18 cellular contexts compared by ENCODE assay signal in genomic region chr16:80503144-80503543, GRCh38. TPM values are rescaled to one million over a fixed set of nuclear protein-coding genes. Genes with fewer than 3 reads are reported as not detected.
A peak's percentile ranks its signal among the peaks of the same experiment; 100 is the strongest.
DNase-seq lines count a peak whose midpoint lies in the region; ATAC-seq and TF ChIP-seq lines count a peak whose summit lies in the region.
"Had no signal": no experiment of that assay in that cellular context is flagged by ENCODE, and none has a peak within 500 bp of the region (broad histone marks: within the 10 kb centered on the region; RNA-seq: fewer than 3 reads in every experiment).

No MANE protein-coding gene starts in this region.

- H4K91ac ChIP-seq in neuronal stem cell (ENCODE audit: low read depth, low read length, poor library complexity), result no peak overlapping the region

- no peak overlapping the region for H3K4me2 ChIP-seq in neuronal stem cell (ENCODE audit: insufficient read depth, low read length, poor library complexity, severe bottlenecking)
- H3K4me2 ChIP-seq: BLaER1 treated with 17β-estradiol and CSF1 and Interleukin-3, amounts not matched to agents 10 nM and 100 nM; GM23338 had no signal

- TF ChIP-seq CTCF in left ventricle myocardium inferior (IDR thresholded peaks at IDR 0.05; ENCODE audit: borderline replicate concordance) (no peak), upper lobe of right lung (IDR thresholded peaks at IDR 0.05) (no peak)

- H3K36me3 ChIP-seq in left ventricle myocardium inferior, result no peaks in the 10 kb centered on the region
- H3K36me3 ChIP-seq in skeletal muscle tissue (ENCODE audit: control insufficient read depth in 3 of 3, insufficient read depth in 3 of 3, low read length in 3 of 3), result no peaks in the 10 kb centered on the region
- no peaks in the 10 kb centered on the region for H3K36me3 ChIP-seq in neuronal stem cell (replicated peaks in 1 of 2; ENCODE audit: control insufficient read depth in 2 of 2, insufficient read depth in 2 of 2, low read length in 2 of 2)
- no peaks in the 10 kb centered on the region for H3K36me3 ChIP-seq in upper lobe of right lung
- H3K36me3 ChIP-seq: BLaER1 treated with 17β-estradiol and CSF1 and Interleukin-3, amounts not matched to agents 10 nM and 100 nM had no signal

- H3K9me3 ChIP-seq in left ventricle myocardium inferior (replicated peaks) (no peaks in the 10 kb centered on the region), skeletal muscle tissue (ENCODE audit: control insufficient read depth in 3 of 3, low read length in 3 of 3) (peaks cover 0 to 4% (median 0%) of the 10 kb centered on the region in 3 donors), neuronal stem cell (replicated peaks in 1 of 2; ENCODE audit: control insufficient read depth in 2 of 2, insufficient read depth in 1 of 2, low read depth in 1 of 2, low read length in 2 of 2) (peaks cover 0 to 3% of the 10 kb centered on the region in 2 donors), upper lobe of right lung (no peaks in the 10 kb centered on the region)

- no peak overlapping the region for H3K14ac ChIP-seq in neuronal stem cell (ENCODE audit: low read length)

- peaks cover 7% of the 10 kb centered on the region for H3K27me3 ChIP-seq in left ventricle myocardium inferior (ENCODE audit: low read depth)
- no peaks in the 10 kb centered on the region for H3K27me3 ChIP-seq in skeletal muscle tissue (ENCODE audit: control insufficient read depth in 3 of 3, insufficient read depth in 3 of 3, low read length in 3 of 3)
- no peaks in the 10 kb centered on the region for H3K27me3 ChIP-seq in neuronal stem cell (ENCODE audit: control insufficient read depth in 3 of 3, insufficient read depth in 3 of 3, low read depth in 1 of 3, low read length in 3 of 3)
- H3K27me3 ChIP-seq in upper lobe of right lung, result no peaks in the 10 kb centered on the region
- H3K27me3 ChIP-seq: BLaER1 treated with 17β-estradiol and CSF1 and Interleukin-3, amounts not matched to agents 10 nM and 100 nM had no signal

- no peak overlapping the region for H3K18ac ChIP-seq in neuronal stem cell (ENCODE audit: low read length)

- H3K4ac ChIP-seq in neuronal stem cell (ENCODE audit: low read length), result no peak overlapping the region

- ATAC-seq in left cardiac atrium, result no peak
- ATAC-seq in GM19324 (IDR thresholded peaks at IDR 0.05; ENCODE audit: low FRiP score, unreplicated experiment), result no peak
- ATAC-seq in upper lobe of right lung, result no peak
- ATAC-seq: GM12878, GM23338 had no signal

- no peak overlapping the region for H4K8ac ChIP-seq in neuronal stem cell (ENCODE audit: low read depth, low read length)

- no peak overlapping the region for H2BK12ac ChIP-seq in neuronal stem cell (ENCODE audit: low read length)

- no CpG with 5 or more reads among the region's 1 CpG for WGBS in neuronal stem cell (ENCODE audit: extremely low coverage in 2 of 2, insufficient read length in 2 of 2, insufficient replicate concordance in 1 of 2), 2 donors

- H3K9ac ChIP-seq in skeletal muscle tissue (ENCODE audit: low read depth in 1 of 3, low read length in 3 of 3) (no peak overlapping the region), neuronal stem cell (ENCODE audit: low read depth, low read length, poor library complexity) (no peak overlapping the region)
- H3K9ac ChIP-seq: BLaER1 treated with 17β-estradiol and CSF1 and Interleukin-3, amounts not matched to agents 10 nM and 100 nM had no signal

- H2BK15ac ChIP-seq in neuronal stem cell (ENCODE audit: low read length), result no peak overlapping the region

- H2BK5ac ChIP-seq in neuronal stem cell (ENCODE audit: low read length), result no peak overlapping the region

- DNase-seq in left ventricle myocardium inferior (no peak), left cardiac atrium (no peak), pons (ENCODE audit: low spot score) (peak; percentile 27), neuronal stem cell (ENCODE audit: low spot score) (no peak), upper lobe of right lung (no peak)
- DNase-seq: 8988T; AML-193; Calu3; CD4-positive, alpha-beta T cell; DMS79; H7 had no signal

- H2AK5ac ChIP-seq in neuronal stem cell (ENCODE audit: low read depth, low read length), result no peak overlapping the region

- no peak overlapping the region for H3K23ac ChIP-seq in neuronal stem cell (ENCODE audit: low read depth, low read length, poor library complexity)

- H3K4me1 ChIP-seq in left ventricle myocardium inferior, result no peaks in the 10 kb centered on the region
- no peaks in the 10 kb centered on the region for H3K4me1 ChIP-seq in skeletal muscle tissue (ENCODE audit: control insufficient read depth in 3 of 3, insufficient read depth in 3 of 3, low read length in 3 of 3)
- H3K4me1 ChIP-seq in neuronal stem cell (ENCODE audit: control insufficient read depth in 2 of 2, insufficient read depth in 1 of 2, low read depth in 1 of 2, low read length in 2 of 2), result no peaks in the 10 kb centered on the region
- H3K4me1 ChIP-seq in upper lobe of right lung, result no peaks in the 10 kb centered on the region

- H2AFZ ChIP-seq in neuronal stem cell (ENCODE audit: low read length), result no peak overlapping the region
- H2AFZ ChIP-seq: GM23338 had no signal

- no peaks in the 10 kb centered on the region for H3K79me1 ChIP-seq in neuronal stem cell (ENCODE audit: low read depth, low read length)

- H3K27ac ChIP-seq in left ventricle myocardium inferior (replicated peaks) (peak overlapping the region; percentile 51), skeletal muscle tissue (ENCODE audit: low read depth, low read length) (peak overlapping the region; percentile 12), neuronal stem cell (replicated peaks; ENCODE audit: low read length) (no peak overlapping the region), upper lobe of right lung (no peak overlapping the region)
- H3K27ac ChIP-seq: BLaER1 treated with 17β-estradiol and CSF1 and Interleukin-3, amounts not matched to agents 10 nM and 100 nM; HL-60 had no signal

- H2BK120ac ChIP-seq in neuronal stem cell (ENCODE audit: low read depth, low read length), result no peak overlapping the region

- intact Hi-C loops in left ventricle myocardium inferior (cut with micrococcal nuclease) (no loop called here), left cardiac atrium (cut with DNase I) (no loop called here), upper lobe of right lung (cut with DNase I) (no loop called here)

- H3K4me3 ChIP-seq in left ventricle myocardium inferior (no peak overlapping the region), skeletal muscle tissue (ENCODE audit: low read length in 3 of 3) (no peak overlapping the region), neuronal stem cell (ENCODE audit: low read length in 2 of 2) (no peak overlapping the region), upper lobe of right lung (no peak overlapping the region)
- H3K4me3 ChIP-seq: BLaER1 treated with 17β-estradiol and CSF1 and Interleukin-3, amounts not matched to agents 10 nM and 100 nM; GM12878; GM23338 had no signal

RNA-seq across cellular contexts. Expression of gene DYNLRB2, which starts 37.6 kb away (rescaled TPM):
- total RNA-seq in left ventricle myocardium inferior, result not detected
- not detected for total RNA-seq in left cardiac atrium
- 2.1 TPM for total RNA-seq in skeletal muscle tissue
- polyA plus RNA-seq in neuronal stem cell (2013, experiment 1 of 2), result 0.59 TPM
- 0.75 TPM for polyA plus RNA-seq in neuronal stem cell (2013, experiment 2 of 2)
- total RNA-seq in upper lobe of right lung, result not detected
- total RNA-seq: Calu3, G401, GM23338 had no signal
- polyA plus RNA-seq: GM23338 had no signal

Comparison
In these comparisons a context has a peak if more than half of its experiments do, and no peak if none do; other contexts are left out.
1. H3K27ac ChIP-seq: peak in left ventricle myocardium inferior (single experiment) and skeletal muscle tissue (single experiment); none in neuronal stem cell (single experiment) and upper lobe of right lung (single experiment).